8 cellular contexts compared by ENCODE assay signal in the genomic region with DNA sequence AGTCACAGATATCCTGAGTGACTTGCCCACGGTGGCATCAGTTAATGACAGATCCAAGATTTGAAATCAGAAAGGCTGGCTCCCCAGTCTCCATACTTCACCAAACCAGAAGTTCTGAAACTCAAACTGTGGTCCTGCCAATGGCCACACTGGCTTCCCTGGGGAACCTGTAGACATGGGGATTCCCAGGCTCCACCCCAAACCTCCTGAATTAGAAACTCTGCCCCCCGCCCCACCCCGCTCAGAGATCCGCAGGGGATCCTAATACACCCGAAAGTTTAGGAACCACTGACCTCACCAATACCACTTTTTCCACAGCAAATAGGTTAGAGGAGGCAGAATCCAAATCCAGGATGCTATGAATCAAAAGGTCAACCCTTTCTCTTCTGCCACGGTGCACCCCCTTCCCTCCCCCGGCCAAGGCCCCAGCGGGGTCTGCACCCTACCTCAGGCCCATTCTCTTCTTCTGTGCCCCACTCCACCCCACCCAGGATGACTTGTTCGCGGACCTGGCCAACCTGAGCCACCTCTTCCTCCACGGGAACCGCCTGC. TPM values are rescaled to one million over a fixed set of nuclear protein-coding genes. Genes with fewer than 3 reads are reported as not detected.
DNase-seq lines count a peak whose midpoint lies in the region; ATAC-seq and TF ChIP-seq lines count a peak whose summit lies in the region.

No MANE protein-coding gene starts in this region.

- peaks cover 25 to 51% (median 28%) of the 10 kb centered on the region in 3 donors for H3K4me1 Mint-ChIP-seq in CD8-positive, alpha-beta memory T cell
- H3K4me1 Mint-ChIP-seq in chondrocyte (ENCODE audit: low read depth) = peaks cover 10% of the 10 kb centered on the region
- H3K4me1 Mint-ChIP-seq in neural crest cell = peaks cover 15% of the 10 kb centered on the region

- CTCF ChIA-PET in CD8-positive, alpha-beta memory T cell (lab: Charles Lee) = interaction anchor here (0.6 to 9.4 kb wide), 8 partner anchors 9 to 218 kb away, joined by 3 to 151 read pairs (median 8); a partner anchor contains a TSS

- peaks cover 3% of the 10 kb centered on the region in 2 donors for H3K27me3 Mint-ChIP-seq in CD8-positive, alpha-beta memory T cell
- peaks cover 61% of the 10 kb centered on the region for H3K27me3 Mint-ChIP-seq in chondrocyte (ENCODE audit: low read depth)
- peaks cover 91% of the 10 kb centered on the region for H3K27me3 Mint-ChIP-seq in neural crest cell (ENCODE audit: low read depth)

- H3K27me3 ChIP-seq in CD8-positive, alpha-beta memory T cell (ENCODE audit: insufficient read depth, low read length, poor library complexity, severe bottlenecking) = peaks cover 5% of the 10 kb centered on the region

- peak overlapping the region; percentile 80 to 91 (median 82) for H3K4me3 Mint-ChIP-seq in CD8-positive, alpha-beta memory T cell
- H3K4me3 Mint-ChIP-seq in chondrocyte (ENCODE audit: unreplicated experiment) = peak overlapping the region; percentile 57
- H3K4me3 Mint-ChIP-seq in neural crest cell = peak overlapping the region; percentile 65

- H3K36me3 Mint-ChIP-seq in CD8-positive, alpha-beta memory T cell = no peaks in the 10 kb centered on the region
- H3K36me3 Mint-ChIP-seq in chondrocyte (ENCODE audit: low read depth) = no peaks in the 10 kb centered on the region
- no peaks in the 10 kb centered on the region for H3K36me3 Mint-ChIP-seq in neural crest cell (ENCODE audit: low read depth)

- POLR2A ChIA-PET in CD8-positive, alpha-beta memory T cell (lab: Charles Lee) = no interaction called here

- peak overlapping the region; percentile 47 for H3K4me3 ChIP-seq in CD8-positive, alpha-beta memory T cell (ENCODE audit: low read length)

- peak; percentile 28 for ATAC-seq in HG02798 (IDR thresholded peaks at IDR 0.05; ENCODE audit: poor library complexity, unreplicated experiment)
- ATAC-seq in HG03520 (IDR thresholded peaks at IDR 0.05; ENCODE audit: unreplicated experiment) = no peak
- ATAC-seq in GM19397 (IDR thresholded peaks at IDR 0.05; ENCODE audit: unreplicated experiment) = no peak

- no peaks in the 10 kb centered on the region for H3K36me3 ChIP-seq in CD8-positive, alpha-beta memory T cell (ENCODE audit: insufficient read depth, low read length)

- H3K27ac ChIP-seq in CD8-positive, alpha-beta memory T cell (ENCODE audit: low read depth, low read length) = no peak overlapping the region

- peaks cover 27% of the 10 kb centered on the region for H3K4me1 ChIP-seq in CD8-positive, alpha-beta memory T cell (ENCODE audit: insufficient read depth, low read length)

- TF ChIP-seq CTCF in chondrocyte (IDR thresholded peaks at IDR 0.05) (no peak), neural crest cell (conservative IDR thresholded peaks at IDR 0.05) (no peak)

- DNase-seq in CD8-positive, alpha-beta memory T cell = no peak
- DNase-seq in chondrocyte (ENCODE audit: low spot score) = peak; percentile 85
- DNase-seq in neural crest cell (ENCODE audit: low read depth, low spot score) = no peak
- DNase-seq in DMS53 treated with DMSO at 0.1 percent for 48 hours (lab: John Stamatoyannopoulos, UW; ENCODE audit: unreplicated experiment) = no peak
- DNase-seq in activated CD4-positive, CD25-positive, alpha-beta regulatory T cell treated with anti-CD3 and anti-CD28 coated beads, Interleukin-2, amount 50 U/mL, for 72 hours = no peak

- H3K9me3 Mint-ChIP-seq in CD8-positive, alpha-beta memory T cell = no peaks in the 10 kb centered on the region
- no peaks in the 10 kb centered on the region for H3K9me3 Mint-ChIP-seq in chondrocyte (ENCODE audit: low read depth)
- H3K9me3 Mint-ChIP-seq in neural crest cell = no peaks in the 10 kb centered on the region

- no peaks in the 10 kb centered on the region for H3K9me3 ChIP-seq in CD8-positive, alpha-beta memory T cell (ENCODE audit: low read length)

- H3K27ac Mint-ChIP-seq in CD8-positive, alpha-beta memory T cell = peak overlapping the region in 1 of 8 donors; percentile 33
- H3K27ac Mint-ChIP-seq in chondrocyte (ENCODE audit: unreplicated experiment) (no peak overlapping the region), neural crest cell (ENCODE audit: unreplicated experiment) (no peak overlapping the region)

RNA-seq across cellular contexts. Expression of a gene that starts 15.4 kb away (rescaled TPM):
- total RNA-seq in CD8-positive, alpha-beta memory T cell = under 1 TPM; 0.24 to 0.27 TPM
- polyA plus RNA-seq in CD8-positive, alpha-beta memory T cell = 0.28 TPM
- 0.31 to 0.57 TPM in 2 of 3 replicates, not detected in the other for total RNA-seq in chondrocyte
- 2.4 and 3.4 TPM in 2 replicates for total RNA-seq in neural crest cell

RNA-seq across cellular contexts. Expression of a gene that starts 39.8 kb away (rescaled TPM):
- 10 to 100 TPM; 24.2 to 25.3 TPM for total RNA-seq in CD8-positive, alpha-beta memory T cell
- polyA plus RNA-seq in CD8-positive, alpha-beta memory T cell = 23.5 TPM
- total RNA-seq in chondrocyte (5.2 to 5.6 TPM (median 5.3 TPM) in 3 replicates), neural crest cell (4.5 and 4.7 TPM in 2 replicates)

RNA-seq across cellular contexts. Expression of a gene that starts 48.8 kb away (rescaled TPM):
- total RNA-seq in CD8-positive, alpha-beta memory T cell = 100 to 1,000 TPM; 434 to 447 TPM
- polyA plus RNA-seq in CD8-positive, alpha-beta memory T cell = 32.6 TPM
- total RNA-seq in chondrocyte (10.8 to 12.6 TPM (median 12.4 TPM) in 3 replicates), neural crest cell (52.9 and 53.7 TPM in 2 replicates)

RNA-seq across cellular contexts. Expression of a gene that starts 54.8 kb away (rescaled TPM):
- total RNA-seq in CD8-positive, alpha-beta memory T cell = 100 to 1,000 TPM; 151 to 154 TPM
- polyA plus RNA-seq in CD8-positive, alpha-beta memory T cell = 72.2 TPM
- total RNA-seq in chondrocyte (37.5 to 61.6 TPM (median 43.2 TPM) in 3 replicates), neural crest cell (103 and 108 TPM in 2 replicates)
